In genomic region chr1:183025782-183026774, GRCh38 we compare ENCODE assay signal across 8 cellular contexts.
A peak's percentile ranks its signal among the peaks of the same experiment; 100 is the strongest.
DNase-seq lines count a peak whose midpoint lies in the region; ATAC-seq and TF ChIP-seq lines count a peak whose summit lies in the region.

No MANE protein-coding gene starts in this region.

- TF ChIP-seq CTCF in LNCaP clone FGC (IDR thresholded peaks at IDR 0.05; ENCODE audit: control insufficient read depth, extremely low read depth, insufficient read depth) (no peak), cardiac fibroblast (IDR thresholded peaks at IDR 0.05; ENCODE audit: low read depth, low read length) (no peak)

- no peak for ATAC-seq in effector memory CD8-positive, alpha-beta T cell (replicated peaks)

- H3K27me3 Mint-ChIP-seq in effector memory CD8-positive, alpha-beta T cell = peaks cover 68 to 78% of the 10 kb centered on the region in 2 donors
- H3K27me3 Mint-ChIP-seq in activated T-cell treated with anti-CD3 and anti-CD28 coated beads, Interleukin-2, amount 50 U/mL, for 24 hours = peaks cover 84% of the 10 kb centered on the region

- H3K9me3 Mint-ChIP-seq in effector memory CD8-positive, alpha-beta T cell = no peaks in the 10 kb centered on the region
- no peaks in the 10 kb centered on the region for H3K9me3 Mint-ChIP-seq in activated T-cell treated with anti-CD3 and anti-CD28 coated beads, Interleukin-2, amount 50 U/mL, for 24 hours

- DNase-seq in EH (ENCODE audit: low read depth) (peak; percentile 59), LNCaP clone FGC (ENCODE audit: low read depth) (no peak), cardiac fibroblast (ENCODE audit: low read depth in 2 of 2) (peak in 1 of 2 donors; percentile 34), NCI-H1694 treated with DMSO at 0.1 percent for 48 hours (lab: John Stamatoyannopoulos, UW) (no peak), globus pallidus (ENCODE audit: low spot score) (no peak)
- DNase-seq in effector memory CD8-positive, alpha-beta T cell = no peak
- DNase-seq in activated T-cell treated with anti-CD3 and anti-CD28 coated beads, Interleukin-2, amount 50 U/mL, for 24 hours = no peak

- peaks cover 10% of the 10 kb centered on the region in 2 donors for H3K4me1 Mint-ChIP-seq in effector memory CD8-positive, alpha-beta T cell (ENCODE audit: low read depth in 2 of 2)
- peaks cover 19% of the 10 kb centered on the region for H3K4me1 Mint-ChIP-seq in activated T-cell treated with anti-CD3 and anti-CD28 coated beads, Interleukin-2, amount 50 U/mL, for 24 hours (ENCODE audit: low read depth)

- no peak overlapping the region for H3K27ac Mint-ChIP-seq in effector memory CD8-positive, alpha-beta T cell
- H3K27ac Mint-ChIP-seq in activated T-cell treated with anti-CD3 and anti-CD28 coated beads, Interleukin-2, amount 50 U/mL, for 24 hours = no peak overlapping the region

- H3K36me3 ChIP-seq in neuron (ENCODE audit: insufficient read depth, low read length) = no peaks in the 10 kb centered on the region

- H3K4me3 ChIP-seq in LNCaP clone FGC (ENCODE audit: low read depth, low read length) (peak overlapping the region; percentile 79), cardiac fibroblast (replicated peaks in 1 of 2; ENCODE audit: low read depth in 2 of 2, low read length in 2 of 2) (peak overlapping the region; percentile 62 to 94), neuron (ENCODE audit: low read length) (peak overlapping the region; percentile 59)

- no peak overlapping the region for H3K4me3 Mint-ChIP-seq in effector memory CD8-positive, alpha-beta T cell
- H3K4me3 Mint-ChIP-seq in activated T-cell treated with anti-CD3 and anti-CD28 coated beads, Interleukin-2, amount 50 U/mL, for 24 hours = no peak overlapping the region

- H3K4me1 ChIP-seq in neuron (ENCODE audit: insufficient read depth, low read length) = peaks cover 44% of the 10 kb centered on the region

- H3K27me3 ChIP-seq in neuron (ENCODE audit: insufficient read depth, low read length) = no peaks in the 10 kb centered on the region

- no peak overlapping the region for H2AFZ ChIP-seq in neuron (ENCODE audit: low read depth, low read length)

- no peaks in the 10 kb centered on the region for H3K36me3 Mint-ChIP-seq in effector memory CD8-positive, alpha-beta T cell (ENCODE audit: insufficient read depth)
- H3K36me3 Mint-ChIP-seq in activated T-cell treated with anti-CD3 and anti-CD28 coated beads, Interleukin-2, amount 50 U/mL, for 24 hours (ENCODE audit: low read depth) = no peaks in the 10 kb centered on the region

- no peaks in the 10 kb centered on the region for H3K9me3 ChIP-seq in neuron (ENCODE audit: low read length)
